In genomic region chr6:33985947-33986346, GRCh38 we compare ENCODE assay signal across 26 cellular contexts.
"Had no signal": no experiment of that assay in that cellular context is flagged by ENCODE, and none has a peak within 500 bp of the region (broad histone marks: within the 10 kb centered on the region; RNA-seq: fewer than 3 reads in every experiment).

No MANE protein-coding gene starts in this region.

- ATAC-seq: activated CD8-positive, alpha-beta T cell treated with anti-CD3 and anti-CD28 coated beads, Interleukin-2, amount 10 ng/mL, durations not matched to agents 7 days and 5 days; Panc1; Right ventricle myocardium inferior; T-cell had no signal

- H3K9me3 Mint-ChIP-seq: activated naive CD4-positive, alpha-beta T cell treated with anti-CD3 and anti-CD28 coated beads, Interleukin-2, amount 50 U/mL, for 24 hours; T-cell had no signal

- H3K4me3 ChIP-seq: SK-N-MC had no signal

- H3K4me3 Mint-ChIP-seq: activated CD8-positive, alpha-beta T cell treated with anti-CD3 and anti-CD28 coated beads, Interleukin-2, amount 10 ng/mL, durations not matched to agents 7 days and 5 days; activated naive CD4-positive, alpha-beta T cell treated with anti-CD3 and anti-CD28 coated beads, Interleukin-2, amount 50 U/mL, for 24 hours; T-cell had no signal

- H3K27ac ChIP-seq: SK-N-MC had no signal

- H3K27me3 Mint-ChIP-seq: activated naive CD4-positive, alpha-beta T cell treated with anti-CD3 and anti-CD28 coated beads, Interleukin-2, amount 50 U/mL, for 24 hours had no signal

- H3K27ac Mint-ChIP-seq: activated CD8-positive, alpha-beta T cell treated with anti-CD3 and anti-CD28 coated beads, Interleukin-2, amount 10 ng/mL, durations not matched to agents 7 days and 5 days; activated naive CD4-positive, alpha-beta T cell treated with anti-CD3 and anti-CD28 coated beads, Interleukin-2, amount 50 U/mL, for 24 hours; T-cell had no signal

- DNase-seq: activated CD4-positive, alpha-beta T cell treated with anti-CD3 and anti-CD28 coated beads for 4 hours; activated CD4-positive, CD25-positive, alpha-beta regulatory T cell; activated CD8-positive, alpha-beta memory T cell treated with anti-CD3 and anti-CD28 coated beads, Interleukin-2, amount 50 U/mL, for 48 hours; activated CD8-positive, alpha-beta T cell treated with anti-CD3 and anti-CD28 coated beads, Interleukin-2, amount 10 ng/mL, durations not matched to agents 7 days and 5 days; activated T-cell treated with anti-CD3 and anti-CD28 coated beads, Interleukin-2, amount 50 U/mL, for 1 hour; aorta; Kasumi-1; KBM-7; NCI-H1105 treated with DMSO at 0.1 percent for 48 hours; NCI-H1436 treated with DMSO at 0.1 percent for 48 hours; NCI-H187 treated with DMSO at 0.1 percent for 48 hours; NCI-H2081 treated with DMSO at 0.1 percent for 48 hours; NCI-H2171; NCI-H2227 treated with DMSO at 0.1 percent for 48 hours; NCI-H526 treated with DMSO at 0.1 percent for 48 hours; NCI-H82; NK-92 treated with Interleukin-12 subunit alpha and Interleukin-12 subunit beta, amount 100 ng/mL, for 24 hours; OCI-M1; RPMI8226; T-cell; T-helper 2 cell; T1000 had no signal

- H3K36me3 Mint-ChIP-seq: activated naive CD4-positive, alpha-beta T cell treated with anti-CD3 and anti-CD28 coated beads, Interleukin-2, amount 50 U/mL, for 24 hours; T-cell had no signal
